Comparison of ENCODE assay signal across 20 cellular contexts in genomic region chr14:68074765-68075381, GRCh38.
DNase-seq lines count a peak whose midpoint lies in the region; ATAC-seq, FAIRE-seq and TF ChIP-seq lines count a peak whose summit lies in the region.
"Had no signal": no experiment of that assay in that cellular context is flagged by ENCODE, and none has a peak within 500 bp of the region (broad histone marks: within the 10 kb centered on the region; RNA-seq: fewer than 3 reads in every experiment).

No MANE protein-coding gene starts in this region.

- H3K4me3 Mint-ChIP-seq in Calu3 (ENCODE audit: low read depth, unreplicated experiment): no peak overlapping the region
- H3K4me3 Mint-ChIP-seq: activated CD8-positive, alpha-beta memory T cell treated with anti-CD3 and anti-CD28 coated beads, Interleukin-2, amount 10 ng/mL, durations not matched to agents 7 days and 5 days; naive thymus-derived CD8-positive, alpha-beta T cell; stimulated activated memory B cell treated with anti-CD40 and anti-IgM and Interleukin-4, amounts not matched to agents 10 μg/mL and 1 μg/mL and 100 μg/mL, for 72 hours had no signal

- no peak overlapping the region for H2BK120ac ChIP-seq in H1 (replicated peaks; ENCODE audit: low read depth, low read length)

- POLR2A ChIA-PET in HepG2 (lab: Yijun Ruan, JAX) (no interaction called here), H1 (lab: Charles Lee; ENCODE audit: partially characterized antibody) (no interaction called here)

- peak overlapping the region; percentile 18; the same call in 1 of the 2 replicates for H2BK5ac ChIP-seq in H1 (ENCODE audit: low read depth, low read length)

- H4K20me1 ChIP-seq in HepG2 (ENCODE audit: insufficient read depth, low read length) (no peaks in the 10 kb centered on the region), H1 (replicated peaks in 1 of 2; ENCODE audit: control insufficient read depth in 1 of 2, insufficient read depth in 2 of 2, low read length in 2 of 2) (no peaks in the 10 kb centered on the region)

- BruUV-seq in HepG2 (replicated peaks; lab: Mats Ljungman, UMichigan) (no TSS peak), Calu3 (replicated peaks; lab: Mats Ljungman, UMichigan) (no TSS peak)

- in situ Hi-C loops in HepG2 (cut with HindIII; ENCODE audit: extremely low pct_ligation_motif_present, low pct_unique_long_range_greater_than_20kb): no loop called here

- no peaks in the 10 kb centered on the region for H3K36me3 ChIP-seq in HepG2 (replicated peaks in 1 of 2; ENCODE audit: control insufficient read depth in 1 of 2, insufficient read depth in 2 of 2, low read length in 2 of 2)
- no peaks in the 10 kb centered on the region for H3K36me3 ChIP-seq in right lobe of liver
- H3K36me3 ChIP-seq in H1 (ENCODE audit: control insufficient read depth in 2 of 4, insufficient read depth in 4 of 4, low read length in 3 of 4): no peaks in the 10 kb centered on the region
- no peaks in the 10 kb centered on the region for H3K36me3 ChIP-seq in muscle layer of colon (ENCODE audit: insufficient read depth, low read length)
- H3K36me3 ChIP-seq: lower lobe of right lung, tibial artery had no signal

- H3K4ac ChIP-seq in H1 (replicated peaks; ENCODE audit: insufficient read length, low read depth, low read length): no peak overlapping the region

- peaks cover 22% of the 10 kb centered on the region for H3K9me3 Mint-ChIP-seq in Calu3 (ENCODE audit: low read depth, unreplicated experiment)

- H3K9me3 ChIP-seq in HepG2 (ENCODE audit: low read length): peaks cover 14% of the 10 kb centered on the region
- H3K9me3 ChIP-seq in right lobe of liver: no peaks in the 10 kb centered on the region
- no peaks in the 10 kb centered on the region; a peak in 1 of 4 replicates for H3K9me3 ChIP-seq in H1 (ENCODE audit: insufficient read depth in 2 of 2, low read depth in 1 of 2, low read length in 1 of 2)
- no peaks in the 10 kb centered on the region for H3K9me3 ChIP-seq in muscle layer of colon (ENCODE audit: low read length)

- H3K4me2 ChIP-seq in HepG2 (ENCODE audit: low read depth, low read length) (0 out of 2 replicates have a peak overlapping the region, but pooled peaks have one; percentile 24), H1 (ENCODE audit: insufficient read depth in 1 of 2, low read depth in 2 of 2, low read length in 2 of 2) (no peak overlapping the region)

- H3K4me1 Mint-ChIP-seq in Calu3 (ENCODE audit: low read depth, unreplicated experiment): peaks cover 9% of the 10 kb centered on the region

- no peaks in the 10 kb centered on the region for H3K36me3 Mint-ChIP-seq in Calu3 (ENCODE audit: insufficient read depth, unreplicated experiment)

- H3K9ac ChIP-seq in HepG2 (ENCODE audit: insufficient read depth, low read depth, low read length): no peak overlapping the region
- H3K9ac ChIP-seq in H1 (replicated peaks in 1 of 4; ENCODE audit: extremely low read depth in 1 of 4, low read depth in 3 of 4, low read length in 3 of 4): no peak overlapping the region
- H3K9ac ChIP-seq in muscle layer of colon (ENCODE audit: low read length): no peak overlapping the region

- no peak overlapping the region for H4K8ac ChIP-seq in H1 (ENCODE audit: extremely low read depth, insufficient read depth, low read length)

- intact Hi-C loops in HepG2 (cut with micrococcal nuclease; ENCODE audit: unreplicated experiment) (no loop called here), right lobe of liver (cut with DNase I) (no loop called here), Calu3 (cut with micrococcal nuclease; ENCODE audit: unreplicated experiment) (no loop called here)

- WGBS in HepG2 (ENCODE audit: low lambda C conversion rate): 74% methylated on average over 3 of the region's 3 CpGs
- WGBS in right lobe of liver (ENCODE audit: insufficient coverage, low coverage, low lambda C conversion rate, missing lambda C conversion rate): 83% methylated on average over 2 of the region's 3 CpGs
- 95% methylated on average over 3 of the region's 3 CpGs; no CpG with 5 or more reads in 1 of the 2 experiments for WGBS in H1 (ENCODE audit: extremely low coverage in 1 of 2, insufficient coverage in 1 of 2, insufficient read length in 1 of 2, insufficient replicate concordance in 2 of 2, low coverage in 1 of 2, low lambda C conversion rate in 2 of 2, missing lambda C conversion rate in 1 of 2), 2 experiments

- peak overlapping the region; percentile 55 for H4K91ac ChIP-seq in H1 (replicated peaks; ENCODE audit: insufficient read length, low read length)

- TF ChIP-seq RAD21 in HepG2 (CRISPR knock-in tag; IDR thresholded peaks at IDR 0.05) (no peak), H1 (IDR thresholded peaks at IDR 0.05 in 1 of 2, conservative IDR thresholded peaks at IDR 0.05 in 1 of 2; ENCODE audit: low read depth in 2 of 2, low read length in 2 of 2) (peak; percentile 25 to 45; a peak in 2 of 4 replicates)

- no peak overlapping the region for H3K27ac Mint-ChIP-seq in Calu3 (ENCODE audit: unreplicated experiment)
- H3K27ac Mint-ChIP-seq: activated CD8-positive, alpha-beta memory T cell treated with anti-CD3 and anti-CD28 coated beads, Interleukin-2, amount 10 ng/mL, durations not matched to agents 7 days and 5 days; naive thymus-derived CD8-positive, alpha-beta T cell; stimulated activated memory B cell treated with anti-CD40 and anti-IgM and Interleukin-4, amounts not matched to agents 10 μg/mL and 1 μg/mL and 100 μg/mL, for 72 hours had no signal

- no peaks in the 10 kb centered on the region for H3K23me2 ChIP-seq in H1 (ENCODE audit: low read depth, low read length)

- H2BK12ac ChIP-seq in H1 (ENCODE audit: low read depth, low read length): peak overlapping the region; percentile 56

- H2BK20ac ChIP-seq in H1 (ENCODE audit: low read length): 0 out of 2 replicates have a peak overlapping the region, but pooled peaks have one; percentile 35

- no peak overlapping the region for H3K56ac ChIP-seq in H1 (replicated peaks; ENCODE audit: insufficient read length, low read depth, low read length)

- no peaks in the 10 kb centered on the region for H3K27me3 Mint-ChIP-seq in Calu3 (ENCODE audit: unreplicated experiment)
- H3K27me3 Mint-ChIP-seq: activated CD8-positive, alpha-beta memory T cell treated with anti-CD3 and anti-CD28 coated beads, Interleukin-2, amount 10 ng/mL, durations not matched to agents 7 days and 5 days; naive thymus-derived CD8-positive, alpha-beta T cell; stimulated activated memory B cell treated with anti-CD40 and anti-IgM and Interleukin-4, amounts not matched to agents 10 μg/mL and 1 μg/mL and 100 μg/mL, for 72 hours had no signal

- TF ChIP-seq POLR2A in HepG2 (IDR thresholded peaks at IDR 0.05; ENCODE audit: insufficient read depth in 1 of 2, low read depth in 2 of 2, low read length in 2 of 2) (no peak), right lobe of liver (IDR thresholded peaks at IDR 0.05) (no peak), H1 (IDR thresholded peaks at IDR 0.05; ENCODE audit: control extremely low read depth in 1 of 2, low read depth in 2 of 2, low read length in 2 of 2) (no peak)

- peak overlapping the region; percentile 20; the same call in 1 of the 2 replicates for H2BK15ac ChIP-seq in H1 (ENCODE audit: low read length)

- ATAC-seq in HepG2 (no peak), right lobe of liver (no peak), HG03571 (IDR thresholded peaks at IDR 0.05; ENCODE audit: unreplicated experiment) (no peak)
- ATAC-seq: activated CD8-positive, alpha-beta memory T cell treated with anti-CD3 and anti-CD28 coated beads, Interleukin-2, amount 10 ng/mL, durations not matched to agents 7 days and 5 days; lower lobe of right lung; naive thymus-derived CD8-positive, alpha-beta T cell; stimulated activated memory B cell treated with anti-CD40 and anti-IgM and Interleukin-4, amounts not matched to agents 10 μg/mL and 1 μg/mL and 100 μg/mL, for 72 hours had no signal

- H3K4me1 ChIP-seq in HepG2 (ENCODE audit: insufficient read depth, low read length) (peaks cover 15% of the 10 kb centered on the region), right lobe of liver (no peaks in the 10 kb centered on the region), H1 (replicated peaks in 1 of 4; ENCODE audit: control insufficient read depth in 3 of 4, insufficient read depth in 4 of 4, low read length in 3 of 4) (peaks cover 0 to 6% (median 4%) of the 10 kb centered on the region in 4 experiments; a peak in 5 of 7 replicates), muscle layer of colon (ENCODE audit: insufficient read depth, low read length) (peaks cover under 1% of the 10 kb centered on the region)
- H3K4me1 ChIP-seq: lower lobe of right lung had no signal

- H2AFZ ChIP-seq in HepG2 (ENCODE audit: low read length): no peak overlapping the region
- no peak overlapping the region; the same call in 1 of the 2 replicates for H2AFZ ChIP-seq in H1 (ENCODE audit: low read length)

- H3K79me2 ChIP-seq in HepG2 (ENCODE audit: insufficient read depth, low read length) (no peaks in the 10 kb centered on the region), H1 (ENCODE audit: control insufficient read depth in 1 of 2, insufficient read depth in 2 of 2, low read length in 2 of 2) (no peaks in the 10 kb centered on the region)

- H3K23ac ChIP-seq in H1 (ENCODE audit: insufficient read length): no peak overlapping the region

- TF ChIP-seq EP300 in HepG2 (IDR thresholded peaks at IDR 0.05; ENCODE audit: low read depth in 2 of 2, low read length in 2 of 2) (no peak), HepG2 (CRISPR knock-in tag; IDR thresholded peaks at IDR 0.05; ENCODE audit: borderline replicate concordance) (no peak), H1 (IDR thresholded peaks at IDR 0.05; ENCODE audit: borderline replicate concordance in 1 of 2, low read depth in 2 of 2, low read length in 2 of 2) (no peak)

- H3K4me3 ChIP-seq in HepG2 (replicated peaks in 1 of 3; ENCODE audit: insufficient read depth in 1 of 3, low read depth in 2 of 3, low read length in 3 of 3) (no peak overlapping the region), right lobe of liver (no peak overlapping the region), H1 (ENCODE audit: extremely low read depth in 1 of 4, insufficient read depth in 2 of 4, low read depth in 3 of 4, low read length in 4 of 4) (no peak overlapping the region), muscle layer of colon (ENCODE audit: low read depth in 1 of 2, low read length in 2 of 2) (no peak overlapping the region)
- H3K4me3 ChIP-seq: lower lobe of right lung, tibial artery had no signal

- DNase-seq in HepG2 (ENCODE audit: low spot score): no peak
- DNase-seq in right lobe of liver: no peak
- no peak for DNase-seq in H1 (ENCODE audit: low read depth in 1 of 2, low spot score in 2 of 2)
- no peak for DNase-seq in Calu3
- DNase-seq in hepatic stellate cell (ENCODE audit: low spot score): no peak
- no peak for DNase-seq in nucleus accumbens (lab: John Stamatoyannopoulos, UW)
- DNase-seq: activated CD4-positive, alpha-beta T cell treated with anti-CD3 and anti-CD28 coated beads for 1 hour; activated CD8-positive, alpha-beta memory T cell treated with anti-CD3 and anti-CD28 coated beads, Interleukin-2, amount 10 ng/mL, durations not matched to agents 7 days and 5 days; activated gamma-delta T cell; amniotic stem cell; C1 segment of cervical spinal cord; DMS153; lower lobe of right lung; naive thymus-derived CD8-positive, alpha-beta T cell; NCI-H1930; tibial artery had no signal

- H3K14ac ChIP-seq in H1 (ENCODE audit: insufficient read length): no peak overlapping the region

- CTCF ChIA-PET in HepG2 (lab: Yijun Ruan, JAX; ENCODE audit: low intra/inter-chr PET ratio, low total read pairs) (no interaction called here), H1 (lab: Charles Lee; ENCODE audit: partially characterized antibody) (interaction anchor here (1.9 kb wide), 1 partner anchor 11 kb away, joined by 5 read pairs; no protein-coding TSS in a partner anchor), Calu3 (lab: Charles Lee) (no interaction called here)

- H2AK5ac ChIP-seq in H1 (ENCODE audit: low read depth, low read length): no peak overlapping the region

- no peaks in the 10 kb centered on the region for H3K79me1 ChIP-seq in H1 (ENCODE audit: low read depth, low read length)

- peak; percentile 31; the same call in 1 of the 2 replicates for TF ChIP-seq CTCF in HepG2 (CRISPR knock-in tag; IDR thresholded peaks at IDR 0.05)
- no peak for TF ChIP-seq CTCF in right lobe of liver (IDR thresholded peaks at IDR 0.05)
- TF ChIP-seq CTCF in H1 (IDR thresholded peaks at IDR 0.05; ENCODE audit: control extremely low read depth in 1 of 3, insufficient read depth in 1 of 3, low read depth in 1 of 3, low read length in 3 of 3): peak in 1 of 3 experiments; percentile 20; a peak in 1 of 4 replicates
- no peak for TF ChIP-seq CTCF in Calu3 (IDR thresholded peaks at IDR 0.05; ENCODE audit: unreplicated experiment)

- no peak overlapping the region for H3K27ac ChIP-seq in HepG2 (ENCODE audit: extremely low read length, insufficient read depth, low read length)
- H3K27ac ChIP-seq in right lobe of liver: no peak overlapping the region
- H3K27ac ChIP-seq in H1 (ENCODE audit: low read depth, low read length): 0 out of 2 replicates have a peak overlapping the region, but pooled peaks have one; percentile 60
- peak overlapping the region; percentile 29 for H3K27ac ChIP-seq in muscle layer of colon (ENCODE audit: low read depth, low read length)
- H3K27ac ChIP-seq: lower lobe of right lung, tibial artery had no signal

- no peak overlapping the region for H4K5ac ChIP-seq in H1 (ENCODE audit: insufficient read length, low read depth, low read length)

- no peaks in the 10 kb centered on the region for H3K27me3 ChIP-seq in HepG2 (ENCODE audit: control insufficient read depth in 1 of 2, insufficient read depth in 2 of 2, low read length in 2 of 2)
- H3K27me3 ChIP-seq in right lobe of liver: no peaks in the 10 kb centered on the region
- H3K27me3 ChIP-seq in H1 (replicated peaks in 1 of 4; ENCODE audit: control insufficient read depth in 3 of 4, extremely low read depth in 1 of 4, insufficient read depth in 3 of 4, low read length in 3 of 4): no peaks in the 10 kb centered on the region
- no peaks in the 10 kb centered on the region for H3K27me3 ChIP-seq in muscle layer of colon (ENCODE audit: control insufficient read depth in 1 of 2, insufficient read depth in 2 of 2, low read length in 2 of 2)
- H3K27me3 ChIP-seq: tibial artery had no signal

- FAIRE-seq in HepG2 (lab: Jason Lieb, UNC): no peak
- no peak for FAIRE-seq in H1 (lab: Jason Lieb, UNC)
- FAIRE-seq: A204.1 had no signal

- 0 out of 2 replicates have a peak overlapping the region, but pooled peaks have one; percentile 1 for H3K18ac ChIP-seq in H1 (ENCODE audit: extremely low read depth, low read length)

Comparison
In these comparisons a context has a peak if more than half of its experiments do, and no peak if none do; other contexts are left out.
1. H3K27ac ChIP-seq: peak in H1 (single experiment) and muscle layer of colon (single experiment); none in HepG2 (single experiment) and right lobe of liver (0 of 3).
2. Of the 41 proteins assayed by ChIP-seq in both HepG2 and H1: peak only in HepG2: none; only in H1: RAD21; in both: none; in neither: 39; mixed calls (peak in some experiments, not most) for 1.